In the genomic region with DNA sequence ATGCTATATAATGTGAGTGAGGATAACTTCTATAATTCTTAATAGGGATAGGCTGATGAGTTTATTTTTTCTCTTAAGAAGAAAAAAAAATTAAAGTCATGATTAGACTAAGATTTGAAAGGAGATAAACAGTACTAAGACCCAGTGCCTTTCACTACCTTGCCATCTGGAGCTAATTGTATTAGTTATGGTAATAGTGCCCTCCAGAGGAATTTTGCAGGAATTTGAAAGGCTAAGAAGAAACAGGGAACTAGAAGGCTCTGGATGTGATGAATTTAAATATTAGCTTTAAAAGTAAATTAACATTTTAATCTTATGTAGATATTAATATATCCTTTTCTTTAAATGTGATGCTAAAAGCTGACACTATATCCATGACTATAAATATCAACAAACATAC, we compare ENCODE assay signal across 9 cellular contexts. TPM values are rescaled to one million over a fixed set of nuclear protein-coding genes. Genes with fewer than 3 reads are reported as not detected.
DNase-seq lines count a peak whose midpoint lies in the region; ATAC-seq and TF ChIP-seq lines count a peak whose summit lies in the region.
"Had no signal": no experiment of that assay in that cellular context is flagged by ENCODE, and none has a peak within 500 bp of the region (broad histone marks: within the 10 kb centered on the region; RNA-seq: fewer than 3 reads in every experiment).

No MANE protein-coding gene starts in this region.

- H3K27me3 Mint-ChIP-seq in naive thymus-derived CD4-positive, alpha-beta T cell, result no peaks in the 10 kb centered on the region
- H3K27me3 Mint-ChIP-seq: activated naive CD8-positive, alpha-beta T cell treated with anti-CD3 and anti-CD28 coated beads, Interleukin-2, amount 10 ng/mL, durations not matched to agents 7 days and 5 days had no signal

- no peaks in the 10 kb centered on the region for H3K9me3 ChIP-seq in PC-3 (ENCODE audit: low read length)
- H3K9me3 ChIP-seq in tibial nerve, result no peaks in the 10 kb centered on the region
- no peaks in the 10 kb centered on the region for H3K9me3 ChIP-seq in naive thymus-derived CD4-positive, alpha-beta T cell (ENCODE audit: control insufficient read depth in 2 of 3, low read length in 3 of 3)

- no peaks in the 10 kb centered on the region for H3K79me2 ChIP-seq in PC-3 (ENCODE audit: low read length)

- H3K27ac Mint-ChIP-seq in naive thymus-derived CD4-positive, alpha-beta T cell, result no peak overlapping the region
- H3K27ac Mint-ChIP-seq: activated naive CD8-positive, alpha-beta T cell treated with anti-CD3 and anti-CD28 coated beads, Interleukin-2, amount 10 ng/mL, durations not matched to agents 7 days and 5 days had no signal

- no peak overlapping the region for H3K4me3 ChIP-seq in PC-3 (ENCODE audit: low read length)
- H3K4me3 ChIP-seq in tibial nerve, result no peak overlapping the region
- no peak overlapping the region for H3K4me3 ChIP-seq in naive thymus-derived CD4-positive, alpha-beta T cell (ENCODE audit: low read length)

- H4K20me1 ChIP-seq in PC-3 (ENCODE audit: low read length), result no peaks in the 10 kb centered on the region

- H3K9ac ChIP-seq in PC-3 (ENCODE audit: low read length), result no peak overlapping the region

- no peaks in the 10 kb centered on the region for H3K4me1 Mint-ChIP-seq in naive thymus-derived CD4-positive, alpha-beta T cell
- H3K4me1 Mint-ChIP-seq: activated naive CD8-positive, alpha-beta T cell treated with anti-CD3 and anti-CD28 coated beads, Interleukin-2, amount 10 ng/mL, durations not matched to agents 7 days and 5 days had no signal

- H3K27ac ChIP-seq in PC-3 (ENCODE audit: low read length), result no peak overlapping the region
- H3K27ac ChIP-seq in tibial nerve, result no peak overlapping the region
- no peak overlapping the region for H3K27ac ChIP-seq in naive thymus-derived CD4-positive, alpha-beta T cell (ENCODE audit: low read depth, low read length)

- CTCF ChIA-PET in PC-3 (lab: Charles Lee), result no interaction called here
- CTCF ChIA-PET in naive thymus-derived CD4-positive, alpha-beta T cell (lab: Charles Lee), result no interaction called here

- H3K4me2 ChIP-seq in PC-3 (ENCODE audit: low read length), result no peak overlapping the region

- no peak for TF ChIP-seq EP300 in tibial nerve (IDR thresholded peaks at IDR 0.05)

- TF ChIP-seq CTCF in PC-3 (conservative IDR thresholded peaks at IDR 0.05; ENCODE audit: low read depth, low read length) (peak; percentile 59), tibial nerve (IDR thresholded peaks at IDR 0.05) (peak; percentile 16 to 34 (median 23))

- H3F3A ChIP-seq in PC-3 (ENCODE audit: low read length, unreplicated experiment), result no peaks in the 10 kb centered on the region

- POLR2A ChIA-PET in PC-3 (lab: Charles Lee; ENCODE audit: unreplicated experiment), result no interaction called here
- POLR2A ChIA-PET in naive thymus-derived CD4-positive, alpha-beta T cell (lab: Charles Lee), result no interaction called here

- no peaks in the 10 kb centered on the region for H3K36me3 Mint-ChIP-seq in naive thymus-derived CD4-positive, alpha-beta T cell
- H3K36me3 Mint-ChIP-seq: activated naive CD8-positive, alpha-beta T cell treated with anti-CD3 and anti-CD28 coated beads, Interleukin-2, amount 10 ng/mL, durations not matched to agents 7 days and 5 days had no signal

- H3K9me3 Mint-ChIP-seq in naive thymus-derived CD4-positive, alpha-beta T cell, result peaks cover 0 to 4% (median 0%) of the 10 kb centered on the region in 11 donors
- H3K9me3 Mint-ChIP-seq: activated naive CD8-positive, alpha-beta T cell treated with anti-CD3 and anti-CD28 coated beads, Interleukin-2, amount 10 ng/mL, durations not matched to agents 7 days and 5 days had no signal

- no peak overlapping the region for H2AFZ ChIP-seq in PC-3 (ENCODE audit: low read length)

- no TSS peak for BruUV-seq in PC-3 (replicated peaks; lab: Mats Ljungman, UMichigan)

- H3K9me2 ChIP-seq in PC-3 (replicated peaks; ENCODE audit: low read length), result no peaks in the 10 kb centered on the region

- no peaks in the 10 kb centered on the region for H3K27me3 ChIP-seq in PC-3 (ENCODE audit: low read length)
- H3K27me3 ChIP-seq in tibial nerve, result no peaks in the 10 kb centered on the region
- H3K27me3 ChIP-seq in naive thymus-derived CD4-positive, alpha-beta T cell (ENCODE audit: control insufficient read depth in 2 of 2, insufficient read depth in 2 of 2, low read length in 2 of 2), result no peaks in the 10 kb centered on the region

- H3K36me3 ChIP-seq in PC-3 (ENCODE audit: low read depth, low read length) (no peaks in the 10 kb centered on the region), tibial nerve (no peaks in the 10 kb centered on the region)
- no peaks in the 10 kb centered on the region for H3K36me3 ChIP-seq in naive thymus-derived CD4-positive, alpha-beta T cell (ENCODE audit: control insufficient read depth in 2 of 3, insufficient read depth in 3 of 3, low read length in 3 of 3)

- ATAC-seq in PC-3, result peak; percentile 74
- ATAC-seq in naive thymus-derived CD4-positive, alpha-beta T cell, result no peak
- ATAC-seq in GM19397 (IDR thresholded peaks at IDR 0.05; ENCODE audit: unreplicated experiment), result no peak

- H3K4me1 ChIP-seq in PC-3 (ENCODE audit: insufficient read depth, low read length) (no peaks in the 10 kb centered on the region), tibial nerve (no peaks in the 10 kb centered on the region)
- no peaks in the 10 kb centered on the region for H3K4me1 ChIP-seq in naive thymus-derived CD4-positive, alpha-beta T cell (ENCODE audit: control insufficient read depth in 2 of 2, insufficient read depth in 2 of 2, low read length in 2 of 2)

- intact Hi-C loops in PC-3 (cut with micrococcal nuclease), result loop anchor here (1.0 to 5.0 kb wide), 2 partner anchors 84 to 232 kb away; no protein-coding TSS in a partner anchor
- intact Hi-C loops in naive thymus-derived CD4-positive, alpha-beta T cell (cut with micrococcal nuclease), result no loop called here

- no peak for TF ChIP-seq POLR2A in tibial nerve (IDR thresholded peaks at IDR 0.05)

- peak; percentile 25 for DNase-seq in Ammon's horn (ENCODE audit: low spot score)
- peak; percentile 10 for DNase-seq in HPDE6-E6E7 (ENCODE audit: extremely low spot score)
- peak; percentile 57 for DNase-seq in PC-3
- DNase-seq in fibroblast of the conjunctiva (ENCODE audit: low read depth), result peak; percentile 42
- no peak for DNase-seq in tibial nerve (ENCODE audit: low spot score in 2 of 2)
- no peak for DNase-seq in activated CD4-positive, alpha-beta T cell treated with anti-CD3 and anti-CD28 coated beads for 4 hours
- no peak for DNase-seq in naive thymus-derived CD4-positive, alpha-beta T cell
- DNase-seq: activated naive CD8-positive, alpha-beta T cell treated with anti-CD3 and anti-CD28 coated beads, Interleukin-2, amount 10 ng/mL, durations not matched to agents 7 days and 5 days had no signal

- H3K4me3 Mint-ChIP-seq in naive thymus-derived CD4-positive, alpha-beta T cell, result no peak overlapping the region
- H3K4me3 Mint-ChIP-seq: activated naive CD8-positive, alpha-beta T cell treated with anti-CD3 and anti-CD28 coated beads, Interleukin-2, amount 10 ng/mL, durations not matched to agents 7 days and 5 days had no signal

RNA-seq across cellular contexts. Expression of a gene that starts 36.6 kb away (rescaled TPM):
- total RNA-seq in PC-3 (2014; rRNA removed), result not detected in 2 replicates
- total RNA-seq in tibial nerve, result under 1 TPM in 1 of 4 donors, not detected in 3; 0.30 TPM
- total RNA-seq in naive thymus-derived CD4-positive, alpha-beta T cell, result not detected
- polyA plus RNA-seq in naive thymus-derived CD4-positive, alpha-beta T cell, result not detected
- total RNA-seq: activated naive CD8-positive, alpha-beta T cell treated with anti-CD3 and anti-CD28 coated beads, Interleukin-2, amount 10 ng/mL, durations not matched to agents 7 days and 5 days had no signal

Comparison
In these comparisons a context has a peak if more than half of its experiments do, and no peak if none do; other contexts are left out.
1. DNase-seq: peak in Ammon's horn (single experiment), HPDE6-E6E7 (single experiment), PC-3 (single experiment) and fibroblast of the conjunctiva (single experiment); none in tibial nerve (0 of 2), activated CD4-positive, alpha-beta T cell treated with anti-CD3 and anti-CD28 coated beads for 4 hours (0 of 2) and naive thymus-derived CD4-positive, alpha-beta T cell (0 of 9).